ENCODE assay signal across 27 cellular contexts in genomic region chr2:200820573-200820972, GRCh38. TPM values are rescaled to one million over a fixed set of nuclear protein-coding genes. Genes with fewer than 3 reads are reported as not detected.
DNase-seq lines count a peak whose midpoint lies in the region; ATAC-seq and TF ChIP-seq lines count a peak whose summit lies in the region.
"Had no signal": no experiment of that assay in that cellular context is flagged by ENCODE, and none has a peak within 500 bp of the region (broad histone marks: within the 10 kb centered on the region; RNA-seq: fewer than 3 reads in every experiment).

No MANE protein-coding gene starts in this region.

- H3K27ac Mint-ChIP-seq in activated CD4-positive, alpha-beta T cell treated with anti-CD3 and anti-CD28 coated beads for 36 hours: peak overlapping the region; percentile 40
- peak overlapping the region; percentile 11 for H3K27ac Mint-ChIP-seq in CD8-positive, alpha-beta T cell
- peak overlapping the region; percentile 15 for H3K27ac Mint-ChIP-seq in activated naive CD8-positive, alpha-beta T cell treated with anti-CD3 and anti-CD28 coated beads, Interleukin-2, amount 50 U/mL, for 24 hours
- H3K27ac Mint-ChIP-seq in naive thymus-derived CD8-positive, alpha-beta T cell: peak overlapping the region in 6 of 10 donors; percentile 29 to 71 (median 50)
- H3K27ac Mint-ChIP-seq: activated CD8-positive, alpha-beta memory T cell treated with anti-CD3 and anti-CD28 coated beads, Interleukin-2, amount 10 ng/mL, durations not matched to agents 7 days and 5 days; brain; mesothelial cell of epicardium; nephron had no signal

- no peak overlapping the region for H3K4me3 ChIP-seq in CD8-positive, alpha-beta T cell (ENCODE audit: low read depth, low read length)
- H3K4me3 ChIP-seq: ovary, SJSA1, upper lobe of left lung had no signal

- ATAC-seq in activated CD4-positive, alpha-beta T cell treated with anti-CD3 and anti-CD28 coated beads for 36 hours: peak; percentile 19
- no peak for ATAC-seq in CD8-positive, alpha-beta T cell
- ATAC-seq in activated naive CD8-positive, alpha-beta T cell treated with anti-CD3 and anti-CD28 coated beads, Interleukin-2, amount 50 U/mL, for 24 hours: no peak
- no peak for ATAC-seq in naive thymus-derived CD8-positive, alpha-beta T cell
- no peak for ATAC-seq in SK-N-SH treated with all-trans-retinoic acid at 6 μM for 48 hours
- ATAC-seq: activated CD8-positive, alpha-beta memory T cell treated with anti-CD3 and anti-CD28 coated beads, Interleukin-2, amount 10 ng/mL, durations not matched to agents 7 days and 5 days; left ventricle myocardium superior had no signal

- H3K4me3 Mint-ChIP-seq in activated CD4-positive, alpha-beta T cell treated with anti-CD3 and anti-CD28 coated beads for 36 hours: no peak overlapping the region
- H3K4me3 Mint-ChIP-seq in CD8-positive, alpha-beta T cell: no peak overlapping the region
- no peak overlapping the region for H3K4me3 Mint-ChIP-seq in activated naive CD8-positive, alpha-beta T cell treated with anti-CD3 and anti-CD28 coated beads, Interleukin-2, amount 50 U/mL, for 24 hours
- no peak overlapping the region for H3K4me3 Mint-ChIP-seq in naive thymus-derived CD8-positive, alpha-beta T cell
- H3K4me3 Mint-ChIP-seq: activated CD8-positive, alpha-beta memory T cell treated with anti-CD3 and anti-CD28 coated beads, Interleukin-2, amount 10 ng/mL, durations not matched to agents 7 days and 5 days; brain; mesothelial cell of epicardium; nephron had no signal

- peaks cover 60% of the 10 kb centered on the region for H3K36me3 ChIP-seq in CD8-positive, alpha-beta T cell (ENCODE audit: insufficient read depth, low read length)
- H3K36me3 ChIP-seq: ovary had no signal

- H3K4me1 Mint-ChIP-seq in activated CD4-positive, alpha-beta T cell treated with anti-CD3 and anti-CD28 coated beads for 36 hours: peaks cover 31% of the 10 kb centered on the region
- H3K4me1 Mint-ChIP-seq in CD8-positive, alpha-beta T cell (ENCODE audit: low read depth): peaks cover 20% of the 10 kb centered on the region
- peaks cover 38% of the 10 kb centered on the region for H3K4me1 Mint-ChIP-seq in activated naive CD8-positive, alpha-beta T cell treated with anti-CD3 and anti-CD28 coated beads, Interleukin-2, amount 50 U/mL, for 24 hours
- peaks cover 9 to 11% (median 10%) of the 10 kb centered on the region in 4 donors for H3K4me1 Mint-ChIP-seq in naive thymus-derived CD8-positive, alpha-beta T cell
- H3K4me1 Mint-ChIP-seq: mesothelial cell of epicardium, nephron had no signal

- CTCF ChIA-PET in activated CD4-positive, alpha-beta T cell treated with anti-CD3 and anti-CD28 coated beads for 36 hours (lab: Charles Lee): interaction anchor here (1.8 kb wide), 1 partner anchor 32 kb away, joined by 6 read pairs; no protein-coding TSS in a partner anchor
- CTCF ChIA-PET in CD8-positive, alpha-beta T cell (lab: Charles Lee): no interaction called here

- no peaks in the 10 kb centered on the region for H3K27me3 ChIP-seq in CD8-positive, alpha-beta T cell (ENCODE audit: insufficient read depth, low read length)
- H3K27me3 ChIP-seq: ovary, SJSA1, upper lobe of left lung had no signal

- POLR2A ChIA-PET in activated CD4-positive, alpha-beta T cell treated with anti-CD3 and anti-CD28 coated beads for 36 hours (lab: Charles Lee): interaction anchor here (0.6 kb wide), 1 partner anchor 30 kb away, joined by 4 read pairs; no protein-coding TSS in a partner anchor
- POLR2A ChIA-PET in CD8-positive, alpha-beta T cell (lab: Charles Lee): interaction anchor here (1.0 to 1.7 kb wide), 3 partner anchors 39 to 43 kb away, joined by 3 to 5 read pairs (median 3); no protein-coding TSS in a partner anchor
- POLR2A ChIA-PET in naive thymus-derived CD8-positive, alpha-beta T cell (lab: Charles Lee): interaction anchor here (6.9 kb wide), 1 partner anchor 44 kb away, joined by 28 read pairs; the partner anchor contains the start of gene CLK1

- H3K9me3 ChIP-seq in CD8-positive, alpha-beta T cell (ENCODE audit: low read length): no peaks in the 10 kb centered on the region
- H3K9me3 ChIP-seq: ovary, SJSA1, upper lobe of left lung had no signal

- no peak for DNase-seq in activated CD4-positive, alpha-beta T cell treated with anti-CD3 and anti-CD28 coated beads for 36 hours
- no peak for DNase-seq in activated CD4-positive, alpha-beta T cell treated with anti-CD3 and anti-CD28 coated beads for 4 hours
- no peak for DNase-seq in CD8-positive, alpha-beta T cell
- DNase-seq in activated naive CD8-positive, alpha-beta T cell treated with anti-CD3 and anti-CD28 coated beads, Interleukin-2, amount 50 U/mL, for 24 hours: no peak
- DNase-seq in naive thymus-derived CD8-positive, alpha-beta T cell: no peak
- DNase-seq in NCI-H1436 (lab: John Stamatoyannopoulos, UW): no peak
- no peak for DNase-seq in putamen (ENCODE audit: low spot score)
- DNase-seq: activated CD4-positive, alpha-beta T cell treated with anti-CD3 and anti-CD28 coated beads for 1 hour; activated CD8-positive, alpha-beta memory T cell treated with anti-CD3 and anti-CD28 coated beads, Interleukin-2, amount 10 ng/mL, durations not matched to agents 7 days and 5 days; islet precursor cell; KG1; left ventricle myocardium superior; MM.1S; NCI-H1417; NCI-H2081 treated with DMSO at 0.1 percent for 48 hours; NCI-H226; ovary; stimulated activated CD4-positive, alpha-beta T cell treated with anti-CD3 and anti-CD28 coated beads, Interleukin-2, amount 100 ng/mL, for 24 hours; substantia nigra; T-helper 1 cell; upper lobe of left lung had no signal

- H3K9me3 Mint-ChIP-seq in activated CD4-positive, alpha-beta T cell treated with anti-CD3 and anti-CD28 coated beads for 36 hours (ENCODE audit: low read depth): no peaks in the 10 kb centered on the region
- H3K9me3 Mint-ChIP-seq in CD8-positive, alpha-beta T cell: no peaks in the 10 kb centered on the region
- no peaks in the 10 kb centered on the region for H3K9me3 Mint-ChIP-seq in activated naive CD8-positive, alpha-beta T cell treated with anti-CD3 and anti-CD28 coated beads, Interleukin-2, amount 50 U/mL, for 24 hours
- no peaks in the 10 kb centered on the region for H3K9me3 Mint-ChIP-seq in naive thymus-derived CD8-positive, alpha-beta T cell
- H3K9me3 Mint-ChIP-seq: brain, mesothelial cell of epicardium, nephron had no signal

- no peak overlapping the region for H3K27ac ChIP-seq in CD8-positive, alpha-beta T cell (ENCODE audit: low read depth, low read length)
- H3K27ac ChIP-seq: 22Rv1, ovary, SJSA1, upper lobe of left lung had no signal

- H3K27me3 Mint-ChIP-seq in activated CD4-positive, alpha-beta T cell treated with anti-CD3 and anti-CD28 coated beads for 36 hours: no peaks in the 10 kb centered on the region
- H3K27me3 Mint-ChIP-seq in CD8-positive, alpha-beta T cell (ENCODE audit: low read depth): no peaks in the 10 kb centered on the region
- H3K27me3 Mint-ChIP-seq in activated naive CD8-positive, alpha-beta T cell treated with anti-CD3 and anti-CD28 coated beads, Interleukin-2, amount 50 U/mL, for 24 hours: no peaks in the 10 kb centered on the region
- no peaks in the 10 kb centered on the region for H3K27me3 Mint-ChIP-seq in naive thymus-derived CD8-positive, alpha-beta T cell
- H3K27me3 Mint-ChIP-seq: activated CD8-positive, alpha-beta memory T cell treated with anti-CD3 and anti-CD28 coated beads, Interleukin-2, amount 10 ng/mL, durations not matched to agents 7 days and 5 days; brain had no signal

- TF ChIP-seq CTCF in CD8-positive, alpha-beta T cell (IDR thresholded peaks at IDR 0.05): no peak

- intact Hi-C loops in activated CD4-positive, alpha-beta T cell treated with anti-CD3 and anti-CD28 coated beads for 36 hours (cut with DNase I, micrococcal nuclease): no loop called here
- intact Hi-C loops in CD8-positive, alpha-beta T cell (cut with DNase I, micrococcal nuclease): no loop called here

- H3K4me1 ChIP-seq in CD8-positive, alpha-beta T cell (ENCODE audit: insufficient read depth, low read length): no peaks in the 10 kb centered on the region
- H3K4me1 ChIP-seq: upper lobe of left lung had no signal

- H3K36me3 Mint-ChIP-seq in activated CD4-positive, alpha-beta T cell treated with anti-CD3 and anti-CD28 coated beads for 36 hours (ENCODE audit: low read depth): peaks cover 66% of the 10 kb centered on the region
- H3K36me3 Mint-ChIP-seq in CD8-positive, alpha-beta T cell: peaks cover 73% of the 10 kb centered on the region
- peaks cover 70% of the 10 kb centered on the region for H3K36me3 Mint-ChIP-seq in activated naive CD8-positive, alpha-beta T cell treated with anti-CD3 and anti-CD28 coated beads, Interleukin-2, amount 50 U/mL, for 24 hours (ENCODE audit: low read depth)
- H3K36me3 Mint-ChIP-seq in naive thymus-derived CD8-positive, alpha-beta T cell: peaks cover 12 to 77% (median 32%) of the 10 kb centered on the region in 3 donors

TF ChIP-seq in SK-N-SH treated with all-trans-retinoic acid at 6 μM for 48 hours, 23 proteins besides CTCF, POLR2A, EP300 and RAD21 (continues in another document):
- no peak for TF ChIP-seq BACH2 (CRISPR knock-in tag; IDR thresholded peaks at IDR 0.05; ENCODE audit: borderline replicate concordance)
- TF ChIP-seq RARB (CRISPR knock-in tag; IDR thresholded peaks at IDR 0.05): no peak
- no peak for TF ChIP-seq ZFP30 (CRISPR knock-in tag; IDR thresholded peaks at IDR 0.05)

RNA-seq across cellular contexts. Expression of gene BZW1, which starts 8.9 kb away (rescaled TPM):
- 100 to 1,000 TPM; 413 to 474 TPM for total RNA-seq in activated CD4-positive, alpha-beta T cell treated with anti-CD3 and anti-CD28 coated beads for 36 hours
- 100 to 1,000 TPM; 330 to 338 TPM for total RNA-seq in CD8-positive, alpha-beta T cell
- total RNA-seq in naive thymus-derived CD8-positive, alpha-beta T cell: 100 to 1,000 TPM; 175 to 204 TPM
- polyA plus RNA-seq in naive thymus-derived CD8-positive, alpha-beta T cell: 100 to 1,000 TPM; 222 to 285 (median 243) TPM

RNA-seq across cellular contexts. Expression of gene CLK1, which starts 43.9 kb away (rescaled TPM):
- 10 to 100 TPM; 86.4 to 99.3 TPM for total RNA-seq in activated CD4-positive, alpha-beta T cell treated with anti-CD3 and anti-CD28 coated beads for 36 hours
- total RNA-seq in CD8-positive, alpha-beta T cell: 1,000 to 10,000 TPM; 1,353 to 1,404 TPM
- total RNA-seq in naive thymus-derived CD8-positive, alpha-beta T cell: 100 to 1,000 TPM; 348 to 356 TPM
- 10 to 100 TPM; 13.6 to 45.3 (median 15.5) TPM for polyA plus RNA-seq in naive thymus-derived CD8-positive, alpha-beta T cell
